8 cellular contexts compared by ENCODE assay signal in the genomic region with DNA sequence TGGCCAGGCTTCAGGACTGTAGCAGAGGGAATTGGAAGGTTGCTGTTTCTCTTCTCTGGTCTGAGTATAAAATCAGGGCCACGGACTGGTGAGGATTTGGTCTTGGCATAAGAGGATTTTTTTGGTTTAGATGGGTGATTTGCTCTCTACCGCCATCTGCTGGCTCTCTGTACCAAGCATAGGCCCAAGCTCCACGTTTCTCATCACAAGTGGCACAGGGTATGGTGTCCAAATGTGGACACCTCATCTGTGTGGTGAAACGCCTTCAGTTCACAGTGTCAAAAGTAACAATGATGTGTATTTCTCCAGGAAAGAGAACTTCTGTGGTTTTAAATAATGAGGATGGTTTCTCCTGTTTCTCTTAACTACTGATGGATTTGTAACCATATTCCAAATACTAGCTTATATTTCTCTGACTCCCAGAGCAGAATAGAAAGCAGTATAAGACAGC.
DNase-seq lines count a peak whose midpoint lies in the region; ATAC-seq and TF ChIP-seq lines count a peak whose summit lies in the region.

No MANE protein-coding gene starts in this region.

- H3K4me1 Mint-ChIP-seq in activated naive CD8-positive, alpha-beta T cell treated with anti-CD3 and anti-CD28 coated beads for 36 hours, result no peaks in the 10 kb centered on the region

- H3K27me3 ChIP-seq in cardiac muscle cell, result no peaks in the 10 kb centered on the region

- no peak overlapping the region for H3K4me3 Mint-ChIP-seq in activated naive CD8-positive, alpha-beta T cell treated with anti-CD3 and anti-CD28 coated beads for 36 hours

- peak; percentile 92 for TF ChIP-seq CTCF in cardiac muscle cell (IDR thresholded peaks at IDR 0.05; ENCODE audit: low read depth, low read length)

- peak; percentile 33 for DNase-seq in DMS153 (lab: John Stamatoyannopoulos, UW)
- peak; percentile 78 for DNase-seq in LHCN-M2 (ENCODE audit: low read depth)
- DNase-seq in activated naive CD8-positive, alpha-beta T cell treated with anti-CD3 and anti-CD28 coated beads for 36 hours, result peak; percentile 43
- peak; percentile 65 to 84 for DNase-seq in cardiac muscle cell (ENCODE audit: low read depth in 1 of 2, low spot score in 1 of 2)
- DNase-seq in pulmonary artery endothelial cell (ENCODE audit: low read depth, low spot score), result peak; percentile 33
- DNase-seq in GOT3 (lab: John Stamatoyannopoulos, UW), result no peak

- H3K27ac Mint-ChIP-seq in activated naive CD8-positive, alpha-beta T cell treated with anti-CD3 and anti-CD28 coated beads for 36 hours, result no peak overlapping the region

- no peak overlapping the region for H3K27ac ChIP-seq in cardiac muscle cell

- H3K4me1 ChIP-seq in cardiac muscle cell (ENCODE audit: low read depth), result no peaks in the 10 kb centered on the region

- no peaks in the 10 kb centered on the region for H3K9me3 ChIP-seq in cardiac muscle cell (ENCODE audit: low read depth)

- no peak overlapping the region for H3K4me3 ChIP-seq in cardiac muscle cell

- H3K36me3 Mint-ChIP-seq in activated naive CD8-positive, alpha-beta T cell treated with anti-CD3 and anti-CD28 coated beads for 36 hours, result no peaks in the 10 kb centered on the region

- peak; percentile 83 for ATAC-seq in GM21423 (IDR thresholded peaks at IDR 0.05; ENCODE audit: unreplicated experiment)
- peak; percentile 95 for ATAC-seq in SK-N-SH treated with all-trans-retinoic acid at 6 μM for 48 hours

- no peaks in the 10 kb centered on the region for H3K27me3 Mint-ChIP-seq in activated naive CD8-positive, alpha-beta T cell treated with anti-CD3 and anti-CD28 coated beads for 36 hours

- no peaks in the 10 kb centered on the region for H3K36me3 ChIP-seq in cardiac muscle cell

- no peaks in the 10 kb centered on the region for H3K9me3 Mint-ChIP-seq in activated naive CD8-positive, alpha-beta T cell treated with anti-CD3 and anti-CD28 coated beads for 36 hours

TF ChIP-seq in SK-N-SH treated with all-trans-retinoic acid at 6 μM for 48 hours, 23 proteins besides CTCF, POLR2A, EP300 and RAD21:
- TF ChIP-seq ZNF8 (CRISPR knock-in tag; IDR thresholded peaks at IDR 0.05) (no peak), RARB (CRISPR knock-in tag; IDR thresholded peaks at IDR 0.05) (no peak), TCF4 (CRISPR knock-in tag; IDR thresholded peaks at IDR 0.05; ENCODE audit: borderline replicate concordance) (no peak), PPARA (CRISPR knock-in tag; IDR thresholded peaks at IDR 0.05; ENCODE audit: borderline replicate concordance) (no peak), TOX (CRISPR knock-in tag; IDR thresholded peaks at IDR 0.05; ENCODE audit: borderline replicate concordance) (no peak), ZNF70 (CRISPR knock-in tag; IDR thresholded peaks at IDR 0.05) (no peak)
- TF ChIP-seq, protein P1, sequence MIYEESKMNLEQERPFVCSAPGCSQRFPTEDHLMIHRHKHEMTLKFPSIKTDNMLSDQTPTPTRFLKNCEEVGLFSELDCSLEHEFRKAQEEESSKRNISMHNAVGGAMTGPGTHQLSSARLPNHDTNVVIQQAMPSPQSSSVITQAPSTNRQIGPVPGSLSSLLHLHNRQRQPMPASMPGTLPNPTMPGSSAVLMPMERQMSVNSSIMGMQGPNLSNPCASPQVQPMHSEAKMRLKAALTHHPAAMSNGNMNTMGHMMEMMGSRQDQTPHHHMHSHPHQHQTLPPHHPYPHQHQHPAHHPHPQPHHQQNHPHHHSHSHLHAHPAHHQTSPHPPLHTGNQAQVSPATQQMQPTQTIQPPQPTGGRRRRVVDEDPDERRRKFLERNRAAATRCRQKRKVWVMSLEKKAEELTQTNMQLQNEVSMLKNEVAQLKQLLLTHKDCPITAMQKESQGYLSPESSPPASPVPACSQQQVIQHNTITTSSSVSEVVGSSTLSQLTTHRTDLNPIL (CRISPR knock-in tag; IDR thresholded peaks at IDR 0.05; ENCODE audit: low read depth), result no peak
